ENCODE assay signal across 22 cellular contexts in the genomic region with DNA sequence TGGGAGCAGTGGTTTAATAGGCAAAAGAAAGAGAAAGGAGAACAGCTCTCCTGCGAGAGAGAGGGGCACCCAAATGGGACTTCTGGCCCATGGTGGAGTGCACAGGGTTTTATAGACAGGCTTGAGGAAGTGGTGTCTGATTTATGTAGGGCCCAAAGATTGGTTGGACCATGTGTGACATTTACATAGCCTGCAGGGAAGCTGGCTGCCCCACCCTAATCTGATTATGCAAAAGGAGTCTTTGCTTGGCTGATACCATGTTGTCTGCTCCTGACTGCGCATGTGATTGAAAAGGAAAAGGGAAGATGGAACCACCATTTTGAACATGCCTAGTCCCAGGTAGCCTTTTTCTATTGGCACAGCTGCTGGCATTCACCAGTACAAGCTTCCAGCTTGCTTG.
"Had no signal": no experiment of that assay in that cellular context is flagged by ENCODE, and none has a peak within 500 bp of the region (broad histone marks: within the 10 kb centered on the region; RNA-seq: fewer than 3 reads in every experiment).

No MANE protein-coding gene starts in this region.

- H3K9me3 Mint-ChIP-seq: type B pancreatic cell had no signal

- H3K36me3 ChIP-seq: esophagus muscularis mucosa, gastrocnemius medialis, heart right ventricle, neural progenitor cell, ovary, suprapubic skin, thyroid gland had no signal

- H3K36me3 Mint-ChIP-seq: mesothelial cell of epicardium; natural killer cell treated with Interleukin-12 subunit alpha and Interleukin-12 subunit beta and Interleukin-15 and Interleukin-18, amount 100 ng/mL, for 72 hours; neural progenitor cell; type B pancreatic cell had no signal

- H2AFZ ChIP-seq: neural progenitor cell had no signal

- DNase-seq: effector memory CD4-positive, alpha-beta T cell; gastrocnemius medialis; heart right ventricle; hypothalamus; nucleus accumbens; ovary; right cardiac atrium; stimulated activated CD4-positive, alpha-beta T cell treated with anti-CD3 and anti-CD28 coated beads, Interleukin-2, amount 100 ng/mL, for 48 hours; stimulated activated naive CD8-positive, alpha-beta T cell treated with anti-CD3 and anti-CD28 coated beads, Interleukin-15, Interleukin-2, amounts not matched to agents 100 U/mL and 50 U/mL, for 24 hours; thyroid gland had no signal

- H3K27ac ChIP-seq: epithelial cell of prostate, esophagus muscularis mucosa, gastrocnemius medialis, heart right ventricle, neural progenitor cell, ovary, suprapubic skin, thyroid gland had no signal

- H3K4me2 ChIP-seq: neural progenitor cell, smooth muscle cell had no signal

- H3K27me3 ChIP-seq: esophagus muscularis mucosa, gastrocnemius medialis, neural progenitor cell, ovary, suprapubic skin, thyroid gland had no signal

- FAIRE-seq: islet of Langerhans, urothelium cell line had no signal

- H3K9ac ChIP-seq: neural progenitor cell had no signal

- H3K27me3 Mint-ChIP-seq: progenitor cell of endocrine pancreas, type B pancreatic cell had no signal

- H3K9me3 ChIP-seq: esophagus muscularis mucosa, gastrocnemius medialis, ovary, suprapubic skin, thyroid gland had no signal

- H3K4me1 ChIP-seq: esophagus muscularis mucosa, gastrocnemius medialis, suprapubic skin had no signal

- ATAC-seq: gastrocnemius medialis; heart right ventricle; left lobe of liver; natural killer cell treated with Interleukin-12 subunit alpha and Interleukin-12 subunit beta and Interleukin-15 and Interleukin-18, amount 100 ng/mL, for 72 hours; right cardiac atrium; stimulated activated naive CD8-positive, alpha-beta T cell treated with anti-CD3 and anti-CD28 coated beads, Interleukin-15, Interleukin-2, amounts not matched to agents 100 U/mL and 50 U/mL, for 24 hours had no signal

- H3K4me3 ChIP-seq: esophagus muscularis mucosa, gastrocnemius medialis, heart right ventricle, neural progenitor cell, ovary, smooth muscle cell, suprapubic skin, thyroid gland had no signal

- H3K27ac Mint-ChIP-seq: mesothelial cell of epicardium; natural killer cell treated with Interleukin-12 subunit alpha and Interleukin-12 subunit beta and Interleukin-15 and Interleukin-18, amount 100 ng/mL, for 72 hours; neural progenitor cell; progenitor cell of endocrine pancreas; type B pancreatic cell had no signal

- H3K4me3 Mint-ChIP-seq: mesothelial cell of epicardium; natural killer cell treated with Interleukin-12 subunit alpha and Interleukin-12 subunit beta and Interleukin-15 and Interleukin-18, amount 100 ng/mL, for 72 hours; neural progenitor cell; type B pancreatic cell had no signal
